Comparison of ENCODE assay signal across 20 cellular contexts in the genomic region with DNA sequence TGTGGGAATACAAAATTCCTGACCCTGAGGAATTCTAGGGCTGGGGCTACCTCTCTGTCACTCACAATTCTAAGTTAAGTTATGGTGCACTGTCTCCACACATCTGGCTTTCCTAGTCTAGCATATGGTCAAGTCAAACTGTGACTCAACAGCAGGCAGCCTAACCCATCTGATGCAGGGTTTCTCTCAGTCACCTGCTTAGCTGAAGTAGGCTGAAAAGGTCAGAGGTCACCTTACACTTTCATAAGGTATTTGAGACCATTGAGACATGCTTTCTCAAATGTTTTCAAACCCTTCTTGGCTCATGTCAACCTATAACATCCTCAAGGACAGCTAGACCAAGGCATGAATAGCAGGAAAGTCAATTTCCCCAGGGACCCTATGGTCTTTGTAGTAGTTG.
DNase-seq lines count a peak whose midpoint lies in the region; FAIRE-seq and TF ChIP-seq lines count a peak whose summit lies in the region.
"Had no signal": no experiment of that assay in that cellular context is flagged by ENCODE, and none has a peak within 500 bp of the region (broad histone marks: within the 10 kb centered on the region; RNA-seq: fewer than 3 reads in every experiment).

No MANE protein-coding gene starts in this region.

- no peak overlapping the region for H4K8ac ChIP-seq in mesendoderm (ENCODE audit: low read depth, low read length)
- no peak overlapping the region for H4K8ac ChIP-seq in mesenchymal stem cell (ENCODE audit: low read length)

- TF ChIP-seq CTCF in astrocyte (IDR thresholded peaks at IDR 0.05; ENCODE audit: insufficient read depth, low read depth, low read length) = no peak

- no peak overlapping the region for H3K4me3 Mint-ChIP-seq in astrocyte (ENCODE audit: unreplicated experiment)
- H3K4me3 Mint-ChIP-seq: IgD-negative memory B cell had no signal

- H3K4me2 ChIP-seq in astrocyte (ENCODE audit: low read length) = no peak overlapping the region
- H3K4me2 ChIP-seq in mesendoderm (ENCODE audit: low read length) = peak overlapping the region; percentile 62
- H3K4me2 ChIP-seq in mesenchymal stem cell (ENCODE audit: low read length, poor library complexity, severe bottlenecking) = no peak overlapping the region

- FAIRE-seq in astrocyte (lab: Jason Lieb, UNC) = peak; percentile 9

- no peak overlapping the region for H3K14ac ChIP-seq in mesenchymal stem cell (ENCODE audit: low read length in 2 of 2)

- H3K27ac ChIP-seq in HUES6 (ENCODE audit: low read depth, low read length) (no peak overlapping the region), astrocyte (ENCODE audit: low read depth, low read length) (no peak overlapping the region), mesendoderm (ENCODE audit: low read depth, low read length) (no peak overlapping the region), mesenchymal stem cell (ENCODE audit: low read length, poor library complexity, severe bottlenecking) (no peak overlapping the region)
- H3K27ac ChIP-seq: 22Rv1, Peyer's patch, SJSA1 had no signal

- H2BK15ac ChIP-seq in mesendoderm (replicated peaks; ENCODE audit: low read depth) (no peak overlapping the region), mesenchymal stem cell (ENCODE audit: low read depth, poor library complexity, severe bottlenecking) (no peak overlapping the region)

- H3K79me2 ChIP-seq in astrocyte (ENCODE audit: insufficient read depth, low read length) (no peaks in the 10 kb centered on the region), mesendoderm (ENCODE audit: control insufficient read depth, insufficient read depth, low read length) (peaks cover 58% of the 10 kb centered on the region)

- H2AFZ ChIP-seq in astrocyte (ENCODE audit: low read depth, low read length) (no peak overlapping the region), mesenchymal stem cell (ENCODE audit: low read depth, low read length) (no peak overlapping the region)

- no peaks in the 10 kb centered on the region for H3K79me1 ChIP-seq in mesendoderm (ENCODE audit: low read length)
- peaks cover 5% of the 10 kb centered on the region for H3K79me1 ChIP-seq in mesenchymal stem cell (replicated peaks; ENCODE audit: low read length, poor library complexity, severe bottlenecking)

- no peaks in the 10 kb centered on the region for H3K9me3 Mint-ChIP-seq in astrocyte (ENCODE audit: unreplicated experiment)
- H3K9me3 Mint-ChIP-seq: IgD-negative memory B cell had no signal

- H3K4me1 Mint-ChIP-seq in astrocyte (ENCODE audit: low read depth, unreplicated experiment) = peaks cover 15% of the 10 kb centered on the region

- no peaks in the 10 kb centered on the region; the same call in 1 of the 2 replicates for H3K27me3 ChIP-seq in HUES6 (ENCODE audit: control insufficient read depth, insufficient read depth, low read length)
- H3K27me3 ChIP-seq in astrocyte (ENCODE audit: insufficient read depth, low read length) = no peaks in the 10 kb centered on the region
- no peaks in the 10 kb centered on the region for H3K27me3 ChIP-seq in mesendoderm (ENCODE audit: insufficient read depth, low read length, poor library complexity)
- peaks cover 0 to 23% of the 10 kb centered on the region in 2 experiments for H3K27me3 ChIP-seq in mesenchymal stem cell (ENCODE audit: control insufficient read depth in 1 of 2, insufficient read depth in 1 of 2, low read length in 2 of 2)
- H3K27me3 ChIP-seq: Peyer's patch, SJSA1 had no signal

- H3K18ac ChIP-seq in mesendoderm (ENCODE audit: low read length) (no peak overlapping the region), mesenchymal stem cell (ENCODE audit: low read depth in 1 of 2, low read length in 2 of 2) (no peak overlapping the region)

- H3K4ac ChIP-seq in mesendoderm (ENCODE audit: low read depth, low read length) (no peak overlapping the region), mesenchymal stem cell (ENCODE audit: low read depth in 1 of 2, low read length in 2 of 2) (no peak overlapping the region)

- H3K4me3 ChIP-seq in HUES6 (ENCODE audit: low read depth, low read length) = peak overlapping the region; percentile 92; the same call in 1 of the 2 replicates
- no peak overlapping the region for H3K4me3 ChIP-seq in astrocyte (ENCODE audit: insufficient read depth, low read depth, low read length)
- H3K4me3 ChIP-seq in mesendoderm (ENCODE audit: low read length) = no peak overlapping the region
- no peak overlapping the region for H3K4me3 ChIP-seq in mesenchymal stem cell (ENCODE audit: insufficient read depth in 1 of 2, low read depth in 1 of 2, low read length in 2 of 2)
- H3K4me3 ChIP-seq: Peyer's patch, SJSA1 had no signal

- H3K4me1 ChIP-seq in HUES6 (ENCODE audit: control insufficient read depth, insufficient read depth, low read length) (peaks cover 25% of the 10 kb centered on the region), astrocyte (ENCODE audit: insufficient read depth, low read length) (no peaks in the 10 kb centered on the region), mesendoderm (ENCODE audit: control insufficient read depth, low read depth, low read length) (no peaks in the 10 kb centered on the region), mesenchymal stem cell (ENCODE audit: control insufficient read depth, insufficient read depth, low read depth, low read length) (peaks cover 2% of the 10 kb centered on the region)
- H3K4me1 ChIP-seq: Peyer's patch had no signal

- H2BK12ac ChIP-seq in mesenchymal stem cell (ENCODE audit: low read length in 2 of 2) = no peak overlapping the region

- no peaks in the 10 kb centered on the region for H3K27me3 Mint-ChIP-seq in astrocyte (ENCODE audit: low read depth, unreplicated experiment)
- H3K27me3 Mint-ChIP-seq: IgD-negative memory B cell had no signal

- no peaks in the 10 kb centered on the region for H4K20me1 ChIP-seq in astrocyte (ENCODE audit: insufficient read depth, low read length)

- DNase-seq in DMS 273 (lab: John Stamatoyannopoulos, UW; ENCODE audit: unreplicated experiment) (peak; percentile 14), DMS 273 treated with DMSO at 0.1 percent for 48 hours (lab: John Stamatoyannopoulos, UW) (no peak), astrocyte (ENCODE audit: low read depth) (no peak), mesendoderm (no peak), glomerular visceral epithelial cell (ENCODE audit: extremely low spot score) (no peak), NCI-H446 (lab: John Stamatoyannopoulos, UW) (no peak), mesenchymal stem cell (no peak)
- DNase-seq: AML-193, COR-L47, DMS153, GF-D8, Kasumi-1, NCI-H1105, NCI-H1694, NCI-H510A treated with DMSO at 0.1 percent for 48 hours, Peyer's patch had no signal

- H3K23ac ChIP-seq in mesendoderm (ENCODE audit: low read length) (no peak overlapping the region), mesenchymal stem cell (ENCODE audit: low read length in 2 of 2) (no peak overlapping the region)

- no peak overlapping the region for H4K5ac ChIP-seq in mesendoderm (ENCODE audit: low read length)

- H2BK120ac ChIP-seq in mesendoderm (ENCODE audit: low read depth, low read length) (no peak overlapping the region), mesenchymal stem cell (ENCODE audit: low read depth, low read length) (no peak overlapping the region)

- peaks cover under 1% of the 10 kb centered on the region for H3K36me3 Mint-ChIP-seq in astrocyte (ENCODE audit: low read depth, unreplicated experiment)
- H3K36me3 Mint-ChIP-seq: IgD-negative memory B cell had no signal

- H3K36me3 ChIP-seq in HUES6 (ENCODE audit: control insufficient read depth, insufficient read depth, low read length) = peaks cover 59% of the 10 kb centered on the region
- H3K36me3 ChIP-seq in astrocyte (ENCODE audit: insufficient read depth, low read length) = no peaks in the 10 kb centered on the region
- H3K36me3 ChIP-seq in mesendoderm (ENCODE audit: control insufficient read depth, insufficient read depth, low read length) = no peaks in the 10 kb centered on the region
- H3K36me3 ChIP-seq in mesenchymal stem cell (ENCODE audit: control insufficient read depth in 1 of 2, insufficient read depth in 2 of 2, low read depth in 1 of 2, low read length in 2 of 2) = no peaks in the 10 kb centered on the region
- H3K36me3 ChIP-seq: Peyer's patch, SJSA1 had no signal

- no peak overlapping the region for H3K56ac ChIP-seq in mesendoderm (ENCODE audit: low read length)

- H2AK5ac ChIP-seq in mesendoderm (ENCODE audit: low read length) (no peak overlapping the region), mesenchymal stem cell (ENCODE audit: low read length, severe bottlenecking) (no peak overlapping the region)

- no peak overlapping the region for H4K91ac ChIP-seq in mesenchymal stem cell (ENCODE audit: low read length)

- H2BK5ac ChIP-seq in mesendoderm (ENCODE audit: low read length) = no peak overlapping the region
- H2BK5ac ChIP-seq in mesenchymal stem cell (ENCODE audit: low read depth, low read length, poor library complexity, severe bottlenecking) = no peak overlapping the region

- H3K9ac ChIP-seq in HUES6 (ENCODE audit: low read length) = no peak overlapping the region
- no peak overlapping the region for H3K9ac ChIP-seq in astrocyte (ENCODE audit: low read length)
- H3K9ac ChIP-seq in mesendoderm (ENCODE audit: low read length) = peak overlapping the region; percentile 9
- no peak overlapping the region for H3K9ac ChIP-seq in mesenchymal stem cell (ENCODE audit: low read length)

- H3K9me3 ChIP-seq in HUES6 (ENCODE audit: control insufficient read depth, insufficient read depth, low read depth, low read length) (no peaks in the 10 kb centered on the region; the same call in 1 of the 2 replicates), astrocyte (ENCODE audit: insufficient read depth, low read depth, low read length) (no peaks in the 10 kb centered on the region), mesenchymal stem cell (ENCODE audit: control insufficient read depth, low read length) (no peaks in the 10 kb centered on the region)
- H3K9me3 ChIP-seq: Peyer's patch, SJSA1 had no signal

- no peak overlapping the region for H3K27ac Mint-ChIP-seq in astrocyte (ENCODE audit: unreplicated experiment)
- H3K27ac Mint-ChIP-seq: IgD-negative memory B cell had no signal
